Comparison of ENCODE assay signal across 17 cellular contexts in the genomic region with DNA sequence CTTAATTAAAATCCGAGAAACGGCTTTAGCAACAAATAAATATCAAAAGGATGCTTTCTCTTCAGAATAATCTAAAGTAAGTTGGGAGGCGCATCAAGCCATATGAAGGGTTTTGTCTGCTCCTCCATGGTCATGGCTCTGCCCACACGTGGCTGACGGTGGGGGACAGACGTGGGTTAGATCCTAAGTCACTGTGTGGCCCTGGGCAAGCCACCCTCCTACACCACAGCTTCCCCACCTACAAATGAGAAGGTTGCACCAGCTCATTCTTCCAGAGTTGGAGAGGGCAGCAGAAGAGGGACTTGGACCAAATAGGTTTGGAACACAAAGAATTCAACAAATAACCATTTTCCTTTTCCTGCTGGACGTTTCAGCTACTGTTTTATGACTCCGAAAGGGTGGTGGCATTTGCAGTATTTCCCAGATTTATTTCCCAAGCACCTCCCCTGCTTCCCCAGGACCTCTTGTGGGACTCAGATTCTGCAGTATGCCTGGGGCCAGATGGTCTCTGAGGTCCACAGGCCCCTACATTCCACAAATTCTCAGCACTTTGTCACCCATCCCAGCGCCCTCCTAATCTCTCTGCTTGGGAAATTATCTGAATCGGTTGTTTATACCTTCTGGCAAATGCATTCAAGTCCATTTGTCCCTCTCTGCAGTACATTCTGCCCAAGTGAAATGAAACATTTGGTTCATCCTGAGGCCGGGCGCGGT. TPM values are rescaled to one million over a fixed set of nuclear protein-coding genes. Genes with fewer than 3 reads are reported as not detected.
A peak's percentile ranks its signal among the peaks of the same experiment; 100 is the strongest.
DNase-seq lines count a peak whose midpoint lies in the region; ATAC-seq and TF ChIP-seq lines count a peak whose summit lies in the region.
"Had no signal": no experiment of that assay in that cellular context is flagged by ENCODE, and none has a peak within 500 bp of the region (broad histone marks: within the 10 kb centered on the region; RNA-seq: fewer than 3 reads in every experiment).

No MANE protein-coding gene starts in this region.

- H3K4me2 ChIP-seq in H9 (ENCODE audit: insufficient read depth, insufficient read length, low read length): no peak overlapping the region

- WGBS in H9 (ENCODE audit: extremely low coverage, insufficient read length, low lambda C conversion rate): no CpG with 5 or more reads among the region's 13 CpGs
- 84 to 94% methylated on average over 9 to 13 of the region's 13 CpGs for WGBS in endodermal cell (ENCODE audit: insufficient coverage in 1 of 2, insufficient read length in 1 of 2), 2 experiments

- no peak overlapping the region for H2BK15ac ChIP-seq in H9 (ENCODE audit: low read depth, low read length)

- H3K27me3 Mint-ChIP-seq in H9 (ENCODE audit: low read depth): no peaks in the 10 kb centered on the region
- peaks cover 31% of the 10 kb centered on the region for H3K27me3 Mint-ChIP-seq in endodermal cell (ENCODE audit: insufficient read depth)
- no peaks in the 10 kb centered on the region for H3K27me3 Mint-ChIP-seq in neural crest cell (ENCODE audit: low read depth)
- H3K27me3 Mint-ChIP-seq in immature natural killer cell (ENCODE audit: low read depth in 3 of 3): peaks cover 0 to 2% (median under 1%) of the 10 kb centered on the region in 3 donors
- H3K27me3 Mint-ChIP-seq: B cell; CD4-positive, alpha-beta memory T cell had no signal

- H3K79me2 ChIP-seq in H9 (ENCODE audit: insufficient read depth, low read length): no peaks in the 10 kb centered on the region; the same call in 1 of the 2 replicates

- H3K23ac ChIP-seq in H9 (ENCODE audit: insufficient read length, low read depth, low read length): no peak overlapping the region

- no peak overlapping the region for H3K4me3 ChIP-seq in AG10803 (ENCODE audit: low read length)
- no peak overlapping the region for H3K4me3 ChIP-seq in endodermal cell (ENCODE audit: low read length)
- H3K4me3 ChIP-seq: HAP-1, K562 had no signal

- H2BK12ac ChIP-seq in H9 (ENCODE audit: insufficient read length, low read depth, low read length): no peak overlapping the region

- H3K9me3 ChIP-seq in H9 (ENCODE audit: control insufficient read depth, low read depth, low read length) (no peaks in the 10 kb centered on the region), endodermal cell (ENCODE audit: control insufficient read depth, low read length) (no peaks in the 10 kb centered on the region)
- H3K9me3 ChIP-seq: HAP-1 had no signal

- no peak overlapping the region for H3T11ph ChIP-seq in H9 (ENCODE audit: low read length)

- H3K14ac ChIP-seq in H9 (ENCODE audit: insufficient read depth, low read length): no peak overlapping the region

- H3K27ac ChIP-seq in H9 (ENCODE audit: insufficient read length, low read depth, low read length) (no peak overlapping the region), endodermal cell (ENCODE audit: low read depth, low read length) (no peak overlapping the region)

- H3K9me3 Mint-ChIP-seq in H9: no peaks in the 10 kb centered on the region
- H3K9me3 Mint-ChIP-seq in endodermal cell: no peaks in the 10 kb centered on the region
- no peaks in the 10 kb centered on the region for H3K9me3 Mint-ChIP-seq in neural crest cell
- no peaks in the 10 kb centered on the region for H3K9me3 Mint-ChIP-seq in immature natural killer cell
- H3K9me3 Mint-ChIP-seq: CD4-positive, alpha-beta memory T cell had no signal

- H2AFZ ChIP-seq in H9 (ENCODE audit: low read length): no peak overlapping the region

- no peak for ATAC-seq in HG03135 (IDR thresholded peaks at IDR 0.05; ENCODE audit: unreplicated experiment)
- ATAC-seq: K562, PC-3 had no signal

- peaks cover 3 to 5% (median 4%) of the 10 kb centered on the region in 3 experiments; a peak in 2 of 7 replicates for H3K36me3 Mint-ChIP-seq in H9 (ENCODE audit: insufficient read depth in 1 of 3, low read depth in 3 of 3)
- H3K36me3 Mint-ChIP-seq in endodermal cell (ENCODE audit: low read depth): no peaks in the 10 kb centered on the region
- no peaks in the 10 kb centered on the region for H3K36me3 Mint-ChIP-seq in neural crest cell (ENCODE audit: low read depth)
- no peaks in the 10 kb centered on the region for H3K36me3 Mint-ChIP-seq in immature natural killer cell
- H3K36me3 Mint-ChIP-seq: CD4-positive, alpha-beta memory T cell had no signal

- H2BK120ac ChIP-seq in H9 (ENCODE audit: low read depth, low read length, poor library complexity, severe bottlenecking): no peak overlapping the region

- TF ChIP-seq CTCF in AG10803 (conservative IDR thresholded peaks at IDR 0.05; ENCODE audit: low read length): no peak
- no peak for TF ChIP-seq CTCF in H9 (conservative IDR thresholded peaks at IDR 0.05)
- no peak for TF ChIP-seq CTCF in endodermal cell (conservative IDR thresholded peaks at IDR 0.05)
- no peak for TF ChIP-seq CTCF in neural crest cell (conservative IDR thresholded peaks at IDR 0.05)

- no peak overlapping the region for H4K8ac ChIP-seq in H9 (replicated peaks; ENCODE audit: insufficient read length, low read depth, low read length)

- H3K79me1 ChIP-seq in H9 (ENCODE audit: insufficient read depth, low read depth, low read length, poor library complexity, severe bottlenecking): no peaks in the 10 kb centered on the region

- H3K23me2 ChIP-seq in H9 (ENCODE audit: insufficient read length, low read depth, low read length, poor library complexity, severe bottlenecking): no peaks in the 10 kb centered on the region

- 0 out of 2 replicates have a peak, but pooled peaks cover 5% of the 10 kb centered on the region for H3K4me1 ChIP-seq in H9 (ENCODE audit: insufficient read depth, low read length)
- H3K4me1 ChIP-seq in endodermal cell (ENCODE audit: control insufficient read depth, insufficient read depth, low read length): no peaks in the 10 kb centered on the region
- H3K4me1 ChIP-seq: HAP-1 had no signal

- in situ Hi-C loops in ACHN (cut with HindIII; ENCODE audit: low pct_ligation_motif_present, low pct_unique_long_range_greater_than_20kb, low sequenced_read_pairs): no loop called here

- no peak overlapping the region for H3K4me3 Mint-ChIP-seq in H9
- no peak overlapping the region for H3K4me3 Mint-ChIP-seq in endodermal cell
- no peak overlapping the region for H3K4me3 Mint-ChIP-seq in neural crest cell
- no peak overlapping the region for H3K4me3 Mint-ChIP-seq in immature natural killer cell
- H3K4me3 Mint-ChIP-seq: B cell; CD4-positive, alpha-beta memory T cell had no signal

- no peak overlapping the region for H3K56ac ChIP-seq in H9 (ENCODE audit: insufficient read length, low read depth, low read length)

- no peaks in the 10 kb centered on the region for H3K27me3 ChIP-seq in H9 (ENCODE audit: insufficient read depth, low read length)
- peaks cover 7% of the 10 kb centered on the region for H3K27me3 ChIP-seq in endodermal cell (ENCODE audit: control insufficient read depth, insufficient read depth, low read length, poor library complexity, severe bottlenecking)

- no peaks in the 10 kb centered on the region for H3K36me3 ChIP-seq in endodermal cell (ENCODE audit: control insufficient read depth, insufficient read depth, low read length)
- H3K36me3 ChIP-seq: HAP-1 had no signal

- DNase-seq in AG10803 (ENCODE audit: low read depth) (peak; percentile 39), H9 (peak; percentile 45), endodermal cell (peak; percentile 70), neural crest cell (ENCODE audit: low read depth, low spot score) (no peak), immature natural killer cell (no peak), ACHN (no peak)
- DNase-seq: CD4-positive, alpha-beta memory T cell; DMS79 treated with DMSO at 0.1 percent for 48 hours; NCI-H146; NCI-H2081 treated with DMSO at 0.1 percent for 48 hours; NCI-H226; PC-3 had no signal

- no peak overlapping the region for H4K5ac ChIP-seq in H9 (ENCODE audit: insufficient read length, low read depth, low read length)

- no peak overlapping the region for H3K18ac ChIP-seq in H9 (ENCODE audit: insufficient read length, low read depth, low read length)

- H3K9ac ChIP-seq in H9 (ENCODE audit: extremely low read depth, insufficient read length, low read length) (no peak overlapping the region), endodermal cell (ENCODE audit: extremely low read depth, low read length, poor library complexity, severe bottlenecking) (no peak overlapping the region)

- H3K27ac Mint-ChIP-seq in H9: peak overlapping the region in 2 of 3 experiments; percentile 52 to 66; a peak in 2 of 7 replicates
- no peak overlapping the region for H3K27ac Mint-ChIP-seq in endodermal cell
- peak overlapping the region; percentile 19 for H3K27ac Mint-ChIP-seq in neural crest cell (ENCODE audit: unreplicated experiment)
- no peak overlapping the region for H3K27ac Mint-ChIP-seq in immature natural killer cell
- H3K27ac Mint-ChIP-seq: B cell; CD4-positive, alpha-beta memory T cell had no signal

- H4K20me1 ChIP-seq in H9 (ENCODE audit: control insufficient read depth, insufficient read depth, insufficient read length): no peaks in the 10 kb centered on the region

- H2BK20ac ChIP-seq in H9 (ENCODE audit: low read depth, low read length, poor library complexity, severe bottlenecking): no peak overlapping the region

- no peak overlapping the region for H2AK5ac ChIP-seq in H9 (ENCODE audit: insufficient read length, low read length)

- H3K4me1 Mint-ChIP-seq in H9 (peaks cover 44 to 49% of the 10 kb centered on the region in 2 experiments), endodermal cell (peaks cover 15% of the 10 kb centered on the region), neural crest cell (peaks cover 17% of the 10 kb centered on the region), immature natural killer cell (no peaks in the 10 kb centered on the region)
- H3K4me1 Mint-ChIP-seq: B cell had no signal

- H4K91ac ChIP-seq in H9 (ENCODE audit: insufficient read length, low read depth, low read length): no peak overlapping the region

- H3K4ac ChIP-seq in H9 (ENCODE audit: low read depth, low read length): no peak overlapping the region

- no peak overlapping the region for H2BK5ac ChIP-seq in H9 (ENCODE audit: insufficient read length, low read length)

RNA-seq across cellular contexts. Expression of gene LRRC75A, which starts 17.8 kb away (rescaled TPM):
- total RNA-seq in H9 (2021) (9.4 and 10.1 TPM in 2 replicates), endodermal cell (1 to 10 TPM; 3.2 to 5.0 TPM), neural crest cell (5.6 and 7.2 TPM in 2 replicates)
- polyA plus RNA-seq in endodermal cell (2013, experiment 1 of 2): 6.6 TPM
- polyA plus RNA-seq in endodermal cell (2013, experiment 2 of 2): 5.7 TPM
- polyA plus RNA-seq in immature natural killer cell: 1 to 10 TPM in 2 of 3 donors, under 1 TPM in 1; 0.93 to 2.1 (median 1.3) TPM

RNA-seq across cellular contexts. Expression of gene TRPV2, which starts 58.8 kb away (rescaled TPM):
- total RNA-seq in H9 (2021) (1.0 and 1.1 TPM in 2 replicates), endodermal cell (1 to 10 TPM in 1 of 2 donors, under 1 TPM in 1; 0.51 to 1.1 TPM), neural crest cell (0.98 and 1.3 TPM in 2 replicates)
- polyA plus RNA-seq in endodermal cell (2013, experiment 1 of 2): 1.4 TPM
- 2.1 TPM for polyA plus RNA-seq in endodermal cell (2013, experiment 2 of 2)
- polyA plus RNA-seq in immature natural killer cell: 100 to 1,000 TPM; 151 to 206 (median 202) TPM
- total RNA-seq: HT-29 had no signal

Comparison
In these comparisons a context has a peak if more than half of its experiments do, and no peak if none do; other contexts are left out.
1. DNase-seq: peak in AG10803 (single experiment), H9 (single experiment) and endodermal cell (single experiment); none in neural crest cell (single experiment), immature natural killer cell (0 of 3) and ACHN (single experiment).
2. H3K27ac Mint-ChIP-seq: peak in H9 (2 of 3) and neural crest cell (single experiment); none in endodermal cell (single experiment) and immature natural killer cell (0 of 6).